In genomic region chr2:181158453-181158852, GRCh38 we compare ENCODE assay signal across 25 cellular contexts.
"Had no signal": no experiment of that assay in that cellular context is flagged by ENCODE, and none has a peak within 500 bp of the region (broad histone marks: within the 10 kb centered on the region; RNA-seq: fewer than 3 reads in every experiment).

No MANE protein-coding gene starts in this region.

- H3K9me3 ChIP-seq: esophagus squamous epithelium, thyroid gland, upper lobe of left lung had no signal

- H3K4me3 ChIP-seq: esophagus squamous epithelium, left lung, lower lobe of right lung, neural progenitor cell, right atrium auricular region, stomach, thyroid gland, upper lobe of left lung had no signal

- H3K36me3 ChIP-seq: esophagus squamous epithelium, left lung, lower lobe of right lung, neural progenitor cell, right atrium auricular region, stomach, thyroid gland, upper lobe of left lung, WERI-Rb-1 had no signal

- H3K4me2 ChIP-seq: neural progenitor cell had no signal

- H3K27me3 ChIP-seq: esophagus squamous epithelium, foreskin keratinocyte, left lung, neural progenitor cell, right atrium auricular region, stomach, thyroid gland, upper lobe of left lung had no signal

- H3K4me1 ChIP-seq: esophagus squamous epithelium, foreskin keratinocyte, lower lobe of right lung, neural progenitor cell, right atrium auricular region, stomach, thyroid gland, upper lobe of left lung had no signal

- DNase-seq: activated CD4-positive, alpha-beta T cell treated with anti-CD3 and anti-CD28 coated beads for 48 hours; activated CD4-positive, alpha-beta T cell treated with anti-CD3 and anti-CD28 coated beads, Interleukin-2, amount 50 U/mL, for 48 hours; activated CD8-positive, alpha-beta memory T cell treated with anti-CD3 and anti-CD28 coated beads for 24 hours; activated effector memory CD4-positive, alpha-beta T cell treated with Interleukin-2 at 50 U/mL for 16 hours; activated naive CD4-positive, alpha-beta T cell treated with Interleukin-2 at 50 U/mL for 16 hours; anterior cingulate cortex; effector CD8-positive, alpha-beta T cell; esophagus squamous epithelium; foreskin keratinocyte; left lung; lower lobe of right lung; mesendoderm; natural killer cell; stimulated activated CD4-positive, alpha-beta T cell treated with anti-CD3 and anti-CD28 coated beads, Interleukin-15, amount 100 ng/mL, for 24 hours; stimulated activated CD4-positive, alpha-beta T cell treated with anti-CD3 and anti-CD28 coated beads, Interleukin-2, amount 100 ng/mL, for 24 hours; stimulated activated naive B cell treated with anti-CD40 and anti-IgM and Interleukin-4, amounts not matched to agents 10 μg/mL and 1 μg/mL and 100 μg/mL, for 72 hours; stomach; T-helper 9 cell; thyroid gland; upper lobe of left lung; WERI-Rb-1 had no signal

- ATAC-seq: activated CD4-positive, CD25-positive, alpha-beta regulatory T cell treated with anti-CD3 and anti-CD28 coated beads, Interleukin-2, amount 50 U/mL, for 24 hours; foreskin keratinocyte; left lung; lower lobe of right lung; natural killer cell; stimulated activated naive B cell treated with anti-CD40 and anti-IgM and Interleukin-4, amounts not matched to agents 10 μg/mL and 1 μg/mL and 100 μg/mL, for 72 hours had no signal

- H3K9ac ChIP-seq: neural progenitor cell had no signal

- H2AFZ ChIP-seq: neural progenitor cell had no signal

- H3K27ac ChIP-seq: epithelial cell of prostate, esophagus squamous epithelium, foreskin keratinocyte, left lung, lower lobe of right lung, neural progenitor cell, right atrium auricular region, stomach, thyroid gland, upper lobe of left lung, WERI-Rb-1 had no signal
